ENCODE assay signal across 21 cellular contexts in the genomic region with DNA sequence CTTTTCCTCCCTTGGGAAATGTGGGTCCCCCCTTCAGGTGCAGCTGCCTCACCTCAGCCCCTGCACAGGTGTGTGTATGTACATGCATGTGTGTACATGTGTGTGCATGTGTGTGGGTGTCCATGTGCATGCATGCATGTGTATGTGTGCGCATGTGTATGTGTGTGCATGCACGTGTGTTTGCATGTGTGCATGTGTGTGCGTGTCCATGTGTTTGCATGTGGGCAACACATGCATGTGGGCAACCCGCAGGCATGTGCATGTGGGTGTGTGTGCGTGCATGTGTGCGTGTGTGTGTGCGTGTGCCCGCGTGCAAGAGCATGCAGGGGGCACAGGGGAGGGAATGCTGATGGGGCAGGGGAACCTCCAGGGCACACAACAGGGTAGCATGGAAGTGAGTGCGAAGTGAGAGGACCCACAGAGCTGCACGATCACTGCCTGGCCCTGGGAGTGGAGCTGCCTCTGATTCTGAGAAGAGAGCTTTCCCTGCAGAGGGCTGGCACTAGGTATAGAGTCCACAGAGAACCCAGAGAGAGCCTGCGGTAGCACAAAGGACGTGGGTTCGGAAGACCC. TPM values are rescaled to one million over a fixed set of nuclear protein-coding genes. Genes with fewer than 3 reads are reported as not detected.
"Had no signal": no experiment of that assay in that cellular context is flagged by ENCODE, and none has a peak within 500 bp of the region (broad histone marks: within the 10 kb centered on the region; RNA-seq: fewer than 3 reads in every experiment).

No MANE protein-coding gene starts in this region.

- H3K36me3 Mint-ChIP-seq: activated naive CD8-positive, alpha-beta T cell treated with anti-CD3 and anti-CD28 coated beads, Interleukin-2, amount 10 ng/mL, durations not matched to agents 7 days and 5 days had no signal

- H3K27ac ChIP-seq: cardiac muscle cell, epithelial cell of prostate, hepatocyte, left lung, psoas muscle, stomach, upper lobe of left lung, VCaP had no signal

- H3K27me3 ChIP-seq: cardiac muscle cell, foreskin keratinocyte, hepatocyte, left lung, stomach, upper lobe of left lung had no signal

- H3K4me2 ChIP-seq: hepatocyte had no signal

- ATAC-seq: effector memory CD8-positive, alpha-beta T cell; left lung; right cardiac atrium had no signal

- H3K4me1 ChIP-seq: left lung, stomach, upper lobe of left lung had no signal

- DNase-seq: activated CD4-positive, alpha-beta T cell treated with anti-CD3 and anti-CD28 coated beads for 1 hour; activated naive CD8-positive, alpha-beta T cell treated with anti-CD3 and anti-CD28 coated beads, Interleukin-2, amount 10 ng/mL, durations not matched to agents 7 days and 5 days; effector memory CD8-positive, alpha-beta T cell; foreskin keratinocyte; left lung; midbrain; nephron progenitor cell; psoas muscle; right cardiac atrium; stomach; T-helper 2 cell had no signal

- H3K79me2 ChIP-seq: hepatocyte had no signal

- H3K4me3 Mint-ChIP-seq: activated naive CD8-positive, alpha-beta T cell treated with anti-CD3 and anti-CD28 coated beads, Interleukin-2, amount 10 ng/mL, durations not matched to agents 7 days and 5 days; activated T-helper 1 cell treated with anti-CD3 and anti-CD28 coated beads, Interleukin-12 subunit alpha, Interleukin-12 subunit beta, Interleukin-2, Interleukin-4 antibody, amounts not matched to agents 30 ng/mL and 10 ng/mL and 1 ng/mL, durations not matched to agents 14 hours and 24 hours and 36 hours; effector memory CD8-positive, alpha-beta T cell; nephron progenitor cell had no signal

- H3K36me3 ChIP-seq: cardiac muscle cell had no signal

- H3K9me3 ChIP-seq: left lung, psoas muscle, stomach, upper lobe of left lung had no signal

- H2AFZ ChIP-seq: hepatocyte had no signal

- H3K27ac Mint-ChIP-seq: activated naive CD8-positive, alpha-beta T cell treated with anti-CD3 and anti-CD28 coated beads, Interleukin-2, amount 10 ng/mL, durations not matched to agents 7 days and 5 days; activated T-helper 1 cell treated with anti-CD3 and anti-CD28 coated beads, Interleukin-12 subunit alpha, Interleukin-12 subunit beta, Interleukin-2, Interleukin-4 antibody, amounts not matched to agents 30 ng/mL and 10 ng/mL and 1 ng/mL, durations not matched to agents 14 hours and 24 hours and 36 hours; effector memory CD8-positive, alpha-beta T cell had no signal

- H3K4me3 ChIP-seq: cardiac muscle cell, hepatocyte, left lung, psoas muscle, stomach, upper lobe of left lung had no signal

- H3K27me3 Mint-ChIP-seq: activated naive CD8-positive, alpha-beta T cell treated with anti-CD3 and anti-CD28 coated beads, Interleukin-2, amount 10 ng/mL, durations not matched to agents 7 days and 5 days; effector memory CD8-positive, alpha-beta T cell had no signal

RNA-seq across cellular contexts. Expression of gene BAIAP2L2, which starts 14.6 kb away (rescaled TPM):
- total RNA-seq: dermis microvascular lymphatic vessel endothelial cell, skeletal muscle tissue had no signal

RNA-seq across cellular contexts. Expression of gene SLC16A8, which starts 41.1 kb away (rescaled TPM):
- total RNA-seq: activated naive CD8-positive, alpha-beta T cell treated with anti-CD3 and anti-CD28 coated beads, Interleukin-2, amount 10 ng/mL, durations not matched to agents 7 days and 5 days; foreskin keratinocyte; hepatocyte; mammary epithelial cell; stomach had no signal
- polyA plus RNA-seq: fibroblast of lung, mammary epithelial cell had no signal
